ENCODE assay signal across 5 cellular contexts in genomic region chr1:78415165-78415564, GRCh38.
"Had no signal": no experiment of that assay in that cellular context is flagged by ENCODE, and none has a peak within 500 bp of the region (broad histone marks: within the 10 kb centered on the region; RNA-seq: fewer than 3 reads in every experiment).

No MANE protein-coding gene starts in this region.

- H3K27ac Mint-ChIP-seq: GM23338, IgD-negative memory B cell had no signal

- H3K27me3 Mint-ChIP-seq: IgD-negative memory B cell had no signal

- H3K4me3 Mint-ChIP-seq: GM23338, H9, IgD-negative memory B cell had no signal

- H3K4me1 Mint-ChIP-seq: IgD-negative memory B cell had no signal

- DNase-seq: H9, HCEC 1CT had no signal

- ATAC-seq: GM23338, HepG2 had no signal
